ENCODE assay signal across 21 cellular contexts in genomic region chr20:58784321-58785074, GRCh38.
DNase-seq lines count a peak whose midpoint lies in the region; ATAC-seq and TF ChIP-seq lines count a peak whose summit lies in the region.
"Had no signal": no experiment of that assay in that cellular context is flagged by ENCODE, and none has a peak within 500 bp of the region (broad histone marks: within the 10 kb centered on the region; RNA-seq: fewer than 3 reads in every experiment).

No MANE protein-coding gene starts in this region.

- H3K4me2 ChIP-seq in H9 (ENCODE audit: insufficient read depth, insufficient read length, low read length) (no peak overlapping the region), PC-3 (ENCODE audit: low read length) (no peak overlapping the region), neuronal stem cell (ENCODE audit: insufficient read depth, low read length, poor library complexity, severe bottlenecking) (no peak overlapping the region)

- no peaks in the 10 kb centered on the region for H3F3A ChIP-seq in PC-3 (ENCODE audit: low read length, unreplicated experiment)

- H3K36me3 Mint-ChIP-seq in H9 (ENCODE audit: insufficient read depth in 1 of 3, low read depth in 3 of 3), result no peaks in the 10 kb centered on the region
- H3K36me3 Mint-ChIP-seq: CD4-positive, CD25-positive, alpha-beta regulatory T cell had no signal

- H3K4me1 ChIP-seq in H9 (ENCODE audit: insufficient read depth, low read length) (no peaks in the 10 kb centered on the region; the same call in 1 of the 2 replicates), PC-3 (ENCODE audit: insufficient read depth, low read length) (no peaks in the 10 kb centered on the region), neuronal stem cell (ENCODE audit: control insufficient read depth in 2 of 2, insufficient read depth in 1 of 2, low read depth in 1 of 2, low read length in 2 of 2) (peaks cover 0 to 6% of the 10 kb centered on the region in 2 donors), aorta (ENCODE audit: control insufficient read depth in 1 of 2, insufficient read depth in 2 of 2, low read length in 2 of 2) (no peaks in the 10 kb centered on the region)
- H3K4me1 ChIP-seq: HAP-1 had no signal

- H3K9ac ChIP-seq in H9 (ENCODE audit: extremely low read depth, insufficient read length, low read length), result no peak overlapping the region
- H3K9ac ChIP-seq in PC-3 (ENCODE audit: low read length), result no peak overlapping the region
- H3K9ac ChIP-seq in neuronal stem cell (ENCODE audit: low read depth, low read length, poor library complexity), result peak overlapping the region; percentile 5
- H3K9ac ChIP-seq: GM23248 had no signal

- no peak for DNase-seq in H9
- DNase-seq in PC-3, result no peak
- no peak for DNase-seq in neuronal stem cell (ENCODE audit: low spot score)
- DNase-seq in aorta, result peak in 1 of 2 donors; percentile 57
- DNase-seq in anterior cingulate cortex (lab: John Stamatoyannopoulos, UW), result no peak
- no peak for DNase-seq in left cardiac atrium
- DNase-seq: CD4-positive, CD25-positive, alpha-beta regulatory T cell; GM23248; HFFc6; KBM-7; MV-4-11; NCI-H1105; NCI-H1436 treated with DMSO at 0.1 percent for 48 hours; NCI-H2029; NCI-H446 treated with DMSO at 0.1 percent for 48 hours; NCI-H526; RPMI8226; SHP77 had no signal

- H3K4me1 Mint-ChIP-seq in H9, result peaks cover 32 to 39% of the 10 kb centered on the region in 2 experiments
- H3K4me1 Mint-ChIP-seq: B cell; CD4-positive, CD25-positive, alpha-beta regulatory T cell had no signal

- POLR2A ChIA-PET in PC-3 (lab: Charles Lee; ENCODE audit: unreplicated experiment), result no interaction called here

- peak overlapping the region; percentile 12; the same call in 1 of the 2 replicates for H3K14ac ChIP-seq in H9 (ENCODE audit: insufficient read depth, low read length)
- no peak overlapping the region for H3K14ac ChIP-seq in neuronal stem cell (ENCODE audit: low read length)

- H2AFZ ChIP-seq in H9 (ENCODE audit: low read length) (no peak overlapping the region), PC-3 (ENCODE audit: low read length) (no peak overlapping the region), neuronal stem cell (ENCODE audit: low read length) (no peak overlapping the region)
- H2AFZ ChIP-seq: GM23248 had no signal

- H3K27ac ChIP-seq in H9 (ENCODE audit: insufficient read length, low read depth, low read length), result no peak overlapping the region
- no peak overlapping the region for H3K27ac ChIP-seq in PC-3 (ENCODE audit: low read length)
- H3K27ac ChIP-seq in neuronal stem cell (replicated peaks; ENCODE audit: low read length), result no peak overlapping the region
- no peak overlapping the region for H3K27ac ChIP-seq in aorta (ENCODE audit: low read depth in 1 of 2, low read length in 2 of 2)
- H3K27ac ChIP-seq: GM23248 had no signal

- H4K5ac ChIP-seq in H9 (ENCODE audit: insufficient read length, low read depth, low read length), result no peak overlapping the region

- H3K4me3 ChIP-seq in PC-3 (ENCODE audit: low read length) (no peak overlapping the region), neuronal stem cell (ENCODE audit: low read length in 2 of 2) (no peak overlapping the region), aorta (ENCODE audit: low read length in 2 of 2) (no peak overlapping the region)
- H3K4me3 ChIP-seq: GM23248, HAP-1 had no signal

- intact Hi-C loops in PC-3 (cut with micrococcal nuclease) (no loop called here), aorta (cut with DNase I) (no loop called here), left cardiac atrium (cut with DNase I) (no loop called here)

- H3K79me1 ChIP-seq in H9 (ENCODE audit: insufficient read depth, low read depth, low read length, poor library complexity, severe bottlenecking) (no peaks in the 10 kb centered on the region), neuronal stem cell (ENCODE audit: low read depth, low read length) (no peaks in the 10 kb centered on the region)

- no peak overlapping the region for H2BK5ac ChIP-seq in H9 (ENCODE audit: insufficient read length, low read length)
- no peak overlapping the region for H2BK5ac ChIP-seq in neuronal stem cell (ENCODE audit: low read length)

- no peak overlapping the region for H2BK20ac ChIP-seq in H9 (ENCODE audit: low read depth, low read length, poor library complexity, severe bottlenecking)

- H3K9me3 ChIP-seq in H9 (ENCODE audit: control insufficient read depth, low read depth, low read length), result no peaks in the 10 kb centered on the region
- H3K9me3 ChIP-seq in PC-3 (ENCODE audit: low read length), result no peaks in the 10 kb centered on the region
- H3K9me3 ChIP-seq in neuronal stem cell (replicated peaks in 1 of 2; ENCODE audit: control insufficient read depth in 2 of 2, insufficient read depth in 1 of 2, low read depth in 1 of 2, low read length in 2 of 2), result no peaks in the 10 kb centered on the region
- no peaks in the 10 kb centered on the region for H3K9me3 ChIP-seq in aorta (ENCODE audit: control insufficient read depth, low read length)
- H3K9me3 ChIP-seq: HAP-1 had no signal

- H3K27me3 ChIP-seq in H9 (ENCODE audit: insufficient read depth, low read length) (no peaks in the 10 kb centered on the region), PC-3 (ENCODE audit: low read length) (peaks cover 91% of the 10 kb centered on the region), neuronal stem cell (ENCODE audit: control insufficient read depth in 3 of 3, insufficient read depth in 3 of 3, low read depth in 1 of 3, low read length in 3 of 3) (peaks cover 0 to 74% (median 0%) of the 10 kb centered on the region in 3 experiments), aorta (ENCODE audit: control insufficient read depth in 1 of 2, insufficient read depth in 2 of 2, low read length in 1 of 2) (peaks cover 0 to 2% of the 10 kb centered on the region in 2 donors)

- CTCF ChIA-PET in PC-3 (lab: Charles Lee), result no interaction called here

- no peak for TF ChIP-seq CTCF in H9 (conservative IDR thresholded peaks at IDR 0.05)
- TF ChIP-seq CTCF in PC-3 (conservative IDR thresholded peaks at IDR 0.05; ENCODE audit: low read depth, low read length), result no peak

- no TSS peak for BruUV-seq in PC-3 (replicated peaks; lab: Mats Ljungman, UMichigan)

- H4K8ac ChIP-seq in H9 (replicated peaks; ENCODE audit: insufficient read length, low read depth, low read length) (no peak overlapping the region), neuronal stem cell (ENCODE audit: low read depth, low read length) (no peak overlapping the region)

- H3K4ac ChIP-seq in H9 (ENCODE audit: low read depth, low read length), result no peak overlapping the region
- H3K4ac ChIP-seq in neuronal stem cell (ENCODE audit: low read length), result no peak overlapping the region

- no peak overlapping the region for H2AK5ac ChIP-seq in H9 (ENCODE audit: insufficient read length, low read length)
- H2AK5ac ChIP-seq in neuronal stem cell (ENCODE audit: low read depth, low read length), result peak overlapping the region; percentile 17

- no peaks in the 10 kb centered on the region for H4K20me1 ChIP-seq in H9 (ENCODE audit: control insufficient read depth, insufficient read depth, insufficient read length)
- no peaks in the 10 kb centered on the region for H4K20me1 ChIP-seq in PC-3 (ENCODE audit: low read length)

- H3K79me2 ChIP-seq in H9 (ENCODE audit: insufficient read depth, low read length) (no peaks in the 10 kb centered on the region), PC-3 (ENCODE audit: low read length) (no peaks in the 10 kb centered on the region)

- H3K23me2 ChIP-seq in H9 (ENCODE audit: insufficient read length, low read depth, low read length, poor library complexity, severe bottlenecking), result no peaks in the 10 kb centered on the region

- ATAC-seq in PC-3 (peak; percentile 13; the same call in 1 of the 2 replicates), aorta (ENCODE audit: low FRiP score) (peak; percentile 24), GM18868 (IDR thresholded peaks at IDR 0.05; ENCODE audit: unreplicated experiment) (no peak), left cardiac atrium (no peak)

- no peak overlapping the region for H3K56ac ChIP-seq in H9 (ENCODE audit: insufficient read length, low read depth, low read length)

- no CpG with 5 or more reads among the region's 15 CpGs for WGBS in H9 (ENCODE audit: extremely low coverage, insufficient read length, low lambda C conversion rate)
- no CpG with 5 or more reads among the region's 15 CpGs for WGBS in neuronal stem cell (ENCODE audit: extremely low coverage in 2 of 2, insufficient read length in 2 of 2, insufficient replicate concordance in 1 of 2), 2 donors
- 64 to 73% methylated on average over 15 of the region's 15 CpGs for WGBS in aorta, 2 donors

- H3K36me3 ChIP-seq in PC-3 (ENCODE audit: low read depth, low read length) (no peaks in the 10 kb centered on the region), neuronal stem cell (replicated peaks in 1 of 2; ENCODE audit: control insufficient read depth in 2 of 2, insufficient read depth in 2 of 2, low read length in 2 of 2) (no peaks in the 10 kb centered on the region), aorta (ENCODE audit: control insufficient read depth in 1 of 2, insufficient read depth in 2 of 2, low read length in 1 of 2) (no peaks in the 10 kb centered on the region)
- H3K36me3 ChIP-seq: HAP-1 had no signal

- H2BK15ac ChIP-seq in H9 (ENCODE audit: low read depth, low read length) (no peak overlapping the region), neuronal stem cell (ENCODE audit: low read length) (no peak overlapping the region)

- no peak overlapping the region for H3K4me3 Mint-ChIP-seq in H9
- H3K4me3 Mint-ChIP-seq: B cell; CD4-positive, CD25-positive, alpha-beta regulatory T cell; HFFc6 had no signal

- H3K18ac ChIP-seq in H9 (ENCODE audit: insufficient read length, low read depth, low read length) (no peak overlapping the region), neuronal stem cell (ENCODE audit: low read length) (peak overlapping the region; percentile 42)

- no peak overlapping the region for H2BK120ac ChIP-seq in H9 (ENCODE audit: low read depth, low read length, poor library complexity, severe bottlenecking)
- H2BK120ac ChIP-seq in neuronal stem cell (ENCODE audit: low read depth, low read length), result no peak overlapping the region

- H3K27ac Mint-ChIP-seq in H9, result peak overlapping the region in 1 of 3 experiments; percentile 56; a peak in 2 of 7 replicates
- H3K27ac Mint-ChIP-seq: B cell, HFFc6 had no signal

- no peaks in the 10 kb centered on the region for H3K9me2 ChIP-seq in PC-3 (replicated peaks; ENCODE audit: low read length)

- no peaks in the 10 kb centered on the region for H3K9me3 Mint-ChIP-seq in H9
- H3K9me3 Mint-ChIP-seq: CD4-positive, CD25-positive, alpha-beta regulatory T cell; HFFc6 had no signal

- H3K23ac ChIP-seq in H9 (ENCODE audit: insufficient read length, low read depth, low read length) (no peak overlapping the region), neuronal stem cell (ENCODE audit: low read depth, low read length, poor library complexity) (peak overlapping the region; percentile 22)

- no peak overlapping the region for H3T11ph ChIP-seq in H9 (ENCODE audit: low read length)

- H2BK12ac ChIP-seq in H9 (ENCODE audit: insufficient read length, low read depth, low read length) (no peak overlapping the region), neuronal stem cell (ENCODE audit: low read length) (no peak overlapping the region)

- H3K27me3 Mint-ChIP-seq in H9 (ENCODE audit: low read depth), result peaks cover 36% of the 10 kb centered on the region

- H4K91ac ChIP-seq in H9 (ENCODE audit: insufficient read length, low read depth, low read length) (no peak overlapping the region), neuronal stem cell (ENCODE audit: low read depth, low read length, poor library complexity) (no peak overlapping the region)

Comparison
In these comparisons a context has a peak if more than half of its experiments do, and no peak if none do; other contexts are left out.
1. ATAC-seq: peak in PC-3 (single experiment) and aorta (single experiment); none in GM18868 (single experiment) and left cardiac atrium (0 of 2).